In the genomic region with DNA sequence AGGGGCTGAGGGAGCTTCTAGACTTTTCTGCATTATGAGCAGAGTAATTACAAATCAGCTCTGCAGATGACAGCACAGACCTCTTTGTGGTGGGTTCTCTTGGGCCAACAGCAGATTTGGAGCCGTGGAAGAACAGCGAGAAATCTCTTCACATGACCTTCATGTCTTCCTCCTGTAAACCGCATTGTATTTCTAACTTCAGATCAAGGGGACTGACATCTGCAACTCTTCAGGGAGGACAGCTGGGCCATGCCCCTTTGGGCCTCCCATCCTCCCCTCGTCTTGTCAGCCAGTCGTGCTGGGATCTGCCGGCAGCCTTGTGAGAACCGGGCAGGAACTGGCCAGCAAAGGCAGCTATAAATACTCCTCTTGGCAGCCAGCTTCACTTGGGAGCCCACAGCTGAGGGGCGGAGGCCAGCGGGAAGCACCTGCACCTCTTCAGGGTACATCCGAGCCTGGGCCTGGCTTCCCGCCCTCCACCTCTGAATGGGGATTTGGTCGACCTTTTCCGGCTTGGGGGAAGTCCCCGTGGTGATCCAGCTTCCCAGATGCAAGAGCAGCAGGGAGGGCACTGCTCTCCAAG, we compare ENCODE assay signal across 8 cellular contexts. TPM values are rescaled to one million over a fixed set of nuclear protein-coding genes. Genes with fewer than 3 reads are reported as not detected.
DNase-seq lines count a peak whose midpoint lies in the region; ATAC-seq and TF ChIP-seq lines count a peak whose summit lies in the region.

No MANE protein-coding gene starts in this region.

- peaks cover 48% of the 10 kb centered on the region for H3F3A ChIP-seq in MM.1S (ENCODE audit: insufficient read depth, low read length)

- no peak for TF ChIP-seq CTCF in MM.1S (IDR thresholded peaks at IDR 0.05; ENCODE audit: low read length)
- no peak for TF ChIP-seq CTCF in choroid plexus epithelial cell (conservative IDR thresholded peaks at IDR 0.05; ENCODE audit: low read depth, low read length)

- peaks cover 47% of the 10 kb centered on the region for H3K4me1 ChIP-seq in MM.1S (ENCODE audit: low read length)

- no peaks in the 10 kb centered on the region for H4K20me1 ChIP-seq in MM.1S (ENCODE audit: insufficient read depth, low read length)

- H3K4me1 Mint-ChIP-seq in activated CD4-positive, alpha-beta T cell treated with anti-CD3 and anti-CD28 coated beads for 36 hours, result peaks cover 18% of the 10 kb centered on the region

- no peaks in the 10 kb centered on the region for H3K36me3 ChIP-seq in MM.1S (replicated peaks; ENCODE audit: insufficient read depth, low read length)

- H3K4me2 ChIP-seq in MM.1S (ENCODE audit: low read depth, low read length), result peak overlapping the region; percentile 60

- H3K4me3 ChIP-seq in MM.1S (ENCODE audit: low read length) (peak overlapping the region; percentile 35), choroid plexus epithelial cell (ENCODE audit: low read depth, low read length) (no peak overlapping the region)

- H3K36me3 Mint-ChIP-seq in activated CD4-positive, alpha-beta T cell treated with anti-CD3 and anti-CD28 coated beads for 36 hours (ENCODE audit: low read depth), result no peaks in the 10 kb centered on the region

- CTCF ChIA-PET in activated CD4-positive, alpha-beta T cell treated with anti-CD3 and anti-CD28 coated beads for 36 hours (lab: Charles Lee), result interaction anchor here (0.8 to 1.2 kb wide), 4 partner anchors 12 to 564 kb away, joined by 3 to 10 read pairs (median 3); no protein-coding TSS in a partner anchor

- peaks cover 18% of the 10 kb centered on the region for H3K27me3 Mint-ChIP-seq in activated CD4-positive, alpha-beta T cell treated with anti-CD3 and anti-CD28 coated beads for 36 hours

- H3K27ac ChIP-seq in MM.1S (ENCODE audit: low read length), result peak overlapping the region; percentile 95

- no peaks in the 10 kb centered on the region for H3K9me3 Mint-ChIP-seq in activated CD4-positive, alpha-beta T cell treated with anti-CD3 and anti-CD28 coated beads for 36 hours (ENCODE audit: low read depth)

- no peaks in the 10 kb centered on the region for H3K79me2 ChIP-seq in MM.1S (ENCODE audit: low read length)

- no peak overlapping the region for H3K4me3 Mint-ChIP-seq in activated CD4-positive, alpha-beta T cell treated with anti-CD3 and anti-CD28 coated beads for 36 hours

- H3K9me3 ChIP-seq in MM.1S (replicated peaks; ENCODE audit: insufficient read depth, low read length), result no peaks in the 10 kb centered on the region

- no peaks in the 10 kb centered on the region for H3K9me2 ChIP-seq in MM.1S (replicated peaks; ENCODE audit: insufficient read depth, low read length)

- H2AFZ ChIP-seq in MM.1S (ENCODE audit: low read length), result peak overlapping the region; percentile 14

- POLR2A ChIA-PET in activated CD4-positive, alpha-beta T cell treated with anti-CD3 and anti-CD28 coated beads for 36 hours (lab: Charles Lee), result no interaction called here

- intact Hi-C loops in activated CD4-positive, alpha-beta T cell treated with anti-CD3 and anti-CD28 coated beads for 36 hours (cut with DNase I, micrococcal nuclease), result loop anchor here in 1 of 2 experiments (5.0 kb wide), 1 partner anchor 508 kb away; no protein-coding TSS in a partner anchor

- no peaks in the 10 kb centered on the region for H3K27me3 ChIP-seq in MM.1S (replicated peaks; ENCODE audit: insufficient read depth, low read length)

- H3K27ac Mint-ChIP-seq in activated CD4-positive, alpha-beta T cell treated with anti-CD3 and anti-CD28 coated beads for 36 hours, result no peak overlapping the region

- DNase-seq in activated CD4-positive, alpha-beta T cell treated with anti-CD3 and anti-CD28 coated beads for 36 hours, result peak; percentile 10
- no peak for DNase-seq in activated CD4-positive, alpha-beta T cell treated with anti-CD3 and anti-CD28 coated beads for 1 hour
- DNase-seq in MM.1S (peak; percentile 92), choroid plexus epithelial cell (ENCODE audit: low read depth) (peak; percentile 59), myocyte (ENCODE audit: low read depth) (peak; percentile 95), inferior parietal cortex (ENCODE audit: extremely low spot score) (no peak)
- DNase-seq in activated CD4-positive, CD25-positive, alpha-beta regulatory T cell (lab: John Stamatoyannopoulos, UW), result no peak

- no peak for ATAC-seq in activated CD4-positive, alpha-beta T cell treated with anti-CD3 and anti-CD28 coated beads for 36 hours
- no peak for ATAC-seq in HG03280 (IDR thresholded peaks at IDR 0.05; ENCODE audit: unreplicated experiment)

- peak overlapping the region; percentile 65 for H3K9ac ChIP-seq in MM.1S (ENCODE audit: low read length)

RNA-seq across cellular contexts. Expression of a gene that starts 54.8 kb away (rescaled TPM):
- under 1 TPM in 1 of 2 experiments, not detected in 1; 0.23 TPM for total RNA-seq in activated CD4-positive, alpha-beta T cell treated with anti-CD3 and anti-CD28 coated beads for 36 hours
- total RNA-seq in myocyte, result 0.99 TPM in 1 of 2 replicates, not detected in the other
- 0.24 TPM for polyA plus RNA-seq in myocyte (2012)

Comparison
In these comparisons a context has a peak if more than half of its experiments do, and no peak if none do; other contexts are left out.
1. DNase-seq: peak in activated CD4-positive, alpha-beta T cell treated with anti-CD3 and anti-CD28 coated beads for 36 hours (single experiment), MM.1S (single experiment), choroid plexus epithelial cell (single experiment) and myocyte (single experiment); none in activated CD4-positive, alpha-beta T cell treated with anti-CD3 and anti-CD28 coated beads for 1 hour (single experiment), activated CD4-positive, CD25-positive, alpha-beta regulatory T cell (0 of 4) and inferior parietal cortex (single experiment).